In the genomic region with DNA sequence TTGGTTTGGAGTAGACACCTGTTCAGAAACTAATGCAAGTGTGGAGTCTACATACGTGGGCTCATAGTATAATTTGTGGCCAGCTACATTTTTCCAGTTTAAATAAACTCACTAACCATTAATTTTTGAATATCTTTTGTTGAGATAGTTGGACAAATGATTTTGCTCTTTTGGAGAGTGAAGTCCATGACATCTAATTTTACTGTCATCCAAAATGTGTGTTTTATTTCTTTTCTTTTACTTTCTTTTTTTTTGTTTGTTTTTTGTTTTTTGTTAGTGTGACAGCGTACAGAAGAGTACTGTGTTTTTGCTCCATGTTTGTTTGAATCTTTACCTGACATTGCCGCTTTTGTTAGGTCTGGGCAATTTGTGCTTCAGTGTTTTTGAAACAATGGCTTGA, we compare ENCODE assay signal across 12 cellular contexts. TPM values are rescaled to one million over a fixed set of nuclear protein-coding genes. Genes with fewer than 3 reads are reported as not detected.
DNase-seq lines count a peak whose midpoint lies in the region; ATAC-seq and TF ChIP-seq lines count a peak whose summit lies in the region.
"Had no signal": no experiment of that assay in that cellular context is flagged by ENCODE, and none has a peak within 500 bp of the region (broad histone marks: within the 10 kb centered on the region; RNA-seq: fewer than 3 reads in every experiment).

No MANE protein-coding gene starts in this region.

- H3K9me3 Mint-ChIP-seq in activated CD4-positive, alpha-beta T cell treated with anti-CD3 and anti-CD28 coated beads for 36 hours (ENCODE audit: low read depth) = no peaks in the 10 kb centered on the region
- no peaks in the 10 kb centered on the region for H3K9me3 Mint-ChIP-seq in activated CD4-positive, alpha-beta T cell treated with anti-CD3 and anti-CD28 coated beads, Interleukin-2, amount 10 ng/mL, durations not matched to agents 24 days and 14 days

- H3K4me1 Mint-ChIP-seq in activated CD4-positive, alpha-beta T cell treated with anti-CD3 and anti-CD28 coated beads for 36 hours = peaks cover 86% of the 10 kb centered on the region
- peaks cover 76% of the 10 kb centered on the region for H3K4me1 Mint-ChIP-seq in activated CD4-positive, alpha-beta T cell treated with anti-CD3 and anti-CD28 coated beads, Interleukin-2, amount 10 ng/mL, durations not matched to agents 24 days and 14 days

- peak overlapping the region; percentile 97 for H3K27ac ChIP-seq in psoas muscle

- H3K27me3 Mint-ChIP-seq in activated CD4-positive, alpha-beta T cell treated with anti-CD3 and anti-CD28 coated beads for 36 hours = no peaks in the 10 kb centered on the region
- no peaks in the 10 kb centered on the region for H3K27me3 Mint-ChIP-seq in activated CD4-positive, alpha-beta T cell treated with anti-CD3 and anti-CD28 coated beads, Interleukin-2, amount 10 ng/mL, durations not matched to agents 24 days and 14 days

- no peak overlapping the region for H3K9ac ChIP-seq in NT2/D1 (ENCODE audit: insufficient read length, low read depth)
- H3K9ac ChIP-seq in endocrine pancreas (ENCODE audit: control insufficient read depth, insufficient read depth, low read length) = no peak overlapping the region

- H3K9me3 ChIP-seq in NT2/D1 (ENCODE audit: insufficient read depth, low read length) (no peaks in the 10 kb centered on the region), endocrine pancreas (ENCODE audit: control insufficient read depth, low read length) (no peaks in the 10 kb centered on the region), psoas muscle (no peaks in the 10 kb centered on the region)

- intact Hi-C loops in activated CD4-positive, alpha-beta T cell treated with anti-CD3 and anti-CD28 coated beads for 36 hours (cut with DNase I, micrococcal nuclease) = no loop called here
- intact Hi-C loops in activated CD4-positive, alpha-beta T cell treated with anti-CD3 and anti-CD28 coated beads, Interleukin-2, amount 10 ng/mL, durations not matched to agents 24 days and 14 days (cut with micrococcal nuclease) = no loop called here
- intact Hi-C loops in psoas muscle (cut with DNase I) = loop anchor here in 1 of 2 donors (5.0 to 10.0 kb wide), 2 partner anchors 63 to 1101 kb away; a partner anchor contains a TSS

- 68 to 72% (median 69%) methylated on average over 3 of the region's 3 CpGs for WGBS in psoas muscle, 3 donors

- CTCF ChIA-PET in activated CD4-positive, alpha-beta T cell treated with anti-CD3 and anti-CD28 coated beads for 36 hours (lab: Charles Lee) = interaction anchor here (0.7 to 1.5 kb wide), 4 partner anchors 133 to 151 kb away, joined by 3 to 5 read pairs (median 4); no protein-coding TSS in a partner anchor

- H3K4me3 ChIP-seq in NT2/D1 (ENCODE audit: insufficient read length, low read depth) (peak overlapping the region; percentile 12), endocrine pancreas (ENCODE audit: control insufficient read depth, insufficient read depth, low read length) (peak overlapping the region; percentile 6), psoas muscle (peak overlapping the region; percentile 93)

- H3K27me3 ChIP-seq in NT2/D1 (ENCODE audit: insufficient read depth, insufficient read length) = no peaks in the 10 kb centered on the region
- H3K27me3 ChIP-seq in endocrine pancreas (ENCODE audit: control insufficient read depth, insufficient read depth, low read length) = no peaks in the 10 kb centered on the region
- no peaks in the 10 kb centered on the region for H3K27me3 ChIP-seq in psoas muscle (ENCODE audit: insufficient read depth in 3 of 3, low read length in 2 of 3)

- H3K4me3 Mint-ChIP-seq in activated CD4-positive, alpha-beta T cell treated with anti-CD3 and anti-CD28 coated beads for 36 hours = no peak overlapping the region
- H3K4me3 Mint-ChIP-seq in activated CD4-positive, alpha-beta T cell treated with anti-CD3 and anti-CD28 coated beads, Interleukin-2, amount 10 ng/mL, durations not matched to agents 24 days and 14 days = no peak overlapping the region

- H3K36me3 Mint-ChIP-seq in activated CD4-positive, alpha-beta T cell treated with anti-CD3 and anti-CD28 coated beads for 36 hours (ENCODE audit: low read depth) = peaks cover 87% of the 10 kb centered on the region
- H3K36me3 Mint-ChIP-seq in activated CD4-positive, alpha-beta T cell treated with anti-CD3 and anti-CD28 coated beads, Interleukin-2, amount 10 ng/mL, durations not matched to agents 24 days and 14 days (ENCODE audit: low read depth) = peaks cover 74% of the 10 kb centered on the region

- POLR2A ChIA-PET in activated CD4-positive, alpha-beta T cell treated with anti-CD3 and anti-CD28 coated beads for 36 hours (lab: Charles Lee) = no interaction called here

- DNase-seq in activated CD4-positive, alpha-beta T cell treated with anti-CD3 and anti-CD28 coated beads for 36 hours = no peak
- DNase-seq in activated CD4-positive, alpha-beta T cell treated with anti-CD3 and anti-CD28 coated beads, Interleukin-2, amount 10 ng/mL, durations not matched to agents 24 days and 14 days = no peak
- DNase-seq in NT2/D1 (ENCODE audit: low read depth, low spot score) = no peak
- no peak for DNase-seq in psoas muscle
- no peak for DNase-seq in NK-92 (lab: John Stamatoyannopoulos, UW; ENCODE audit: unreplicated experiment)
- no peak for DNase-seq in NCI-H146 treated with DMSO at 0.1 percent for 48 hours (lab: John Stamatoyannopoulos, UW; ENCODE audit: unreplicated experiment)
- DNase-seq: activated CD4-positive, CD25-positive, alpha-beta regulatory T cell; DMS79; NCI-H2171; stimulated activated CD4-positive, alpha-beta T cell treated with anti-CD3 and anti-CD28 coated beads, Interleukin-12 subunit alpha, Interleukin-12 subunit beta, amount 100 ng/mL, for 4 hours had no signal

- peaks cover 71% of the 10 kb centered on the region for H3K36me3 ChIP-seq in NT2/D1 (ENCODE audit: insufficient read depth, insufficient read length, low read length)
- no peaks in the 10 kb centered on the region for H3K36me3 ChIP-seq in endocrine pancreas (ENCODE audit: control insufficient read depth, insufficient read depth, low read length)
- peaks cover 0 to 38% of the 10 kb centered on the region in 2 donors for H3K36me3 ChIP-seq in psoas muscle (ENCODE audit: insufficient read depth in 1 of 2, low read depth in 1 of 2)

- H3K27ac Mint-ChIP-seq in activated CD4-positive, alpha-beta T cell treated with anti-CD3 and anti-CD28 coated beads for 36 hours = peak overlapping the region; percentile 81
- H3K27ac Mint-ChIP-seq in activated CD4-positive, alpha-beta T cell treated with anti-CD3 and anti-CD28 coated beads, Interleukin-2, amount 10 ng/mL, durations not matched to agents 24 days and 14 days = no peak overlapping the region

- ATAC-seq in activated CD4-positive, alpha-beta T cell treated with anti-CD3 and anti-CD28 coated beads for 36 hours = no peak
- ATAC-seq in psoas muscle (no peak), HG02571 (IDR thresholded peaks at IDR 0.05; ENCODE audit: unreplicated experiment) (no peak)

- no peak for TF ChIP-seq CTCF in psoas muscle (IDR thresholded peaks at IDR 0.05)

- H3K4me1 ChIP-seq in NT2/D1 (ENCODE audit: insufficient read depth, insufficient read length) (peaks cover 12% of the 10 kb centered on the region), endocrine pancreas (ENCODE audit: control insufficient read depth, insufficient read depth, low read length) (peaks cover 42% of the 10 kb centered on the region), psoas muscle (peaks cover 87% of the 10 kb centered on the region)

RNA-seq across cellular contexts. Expression of a gene that starts 5.0 kb away (rescaled TPM):
- 10 to 100 TPM; 60.7 to 63.2 TPM for total RNA-seq in activated CD4-positive, alpha-beta T cell treated with anti-CD3 and anti-CD28 coated beads for 36 hours
- total RNA-seq in activated CD4-positive, alpha-beta T cell treated with anti-CD3 and anti-CD28 coated beads, Interleukin-2, amount 10 ng/mL, durations not matched to agents 24 days and 14 days = 55.6 and 57.1 TPM in 2 replicates
- 10 to 100 TPM; 18.9 to 32.0 (median 25.0) TPM for total RNA-seq in psoas muscle
- polyA plus RNA-seq in psoas muscle = 10 to 100 TPM in 1 of 3 donors, 1 to 10 TPM in 2; 1.9 to 22.4 (median 4.4) TPM

RNA-seq across cellular contexts. Expression of a gene that starts 46.7 kb away (rescaled TPM):
- total RNA-seq in activated CD4-positive, alpha-beta T cell treated with anti-CD3 and anti-CD28 coated beads for 36 hours = under 1 TPM; 0.14 to 0.44 TPM
- 0.43 and 0.44 TPM in 2 replicates for total RNA-seq in activated CD4-positive, alpha-beta T cell treated with anti-CD3 and anti-CD28 coated beads, Interleukin-2, amount 10 ng/mL, durations not matched to agents 24 days and 14 days
- 1 to 10 TPM in 2 of 4 donors, under 1 TPM in 2; 0.86 to 1.1 (median 1.0) TPM for total RNA-seq in psoas muscle
- 1 to 10 TPM in 2 of 3 donors, under 1 TPM in 1; 0.79 to 4.3 (median 1.1) TPM for polyA plus RNA-seq in psoas muscle

Comparison
In these comparisons a context has a peak if more than half of its experiments do, and no peak if none do; other contexts are left out.
1. H3K4me3 ChIP-seq: peak in every context shown above with its lines; median percentile 93 in psoas muscle; 12 in NT2/D1; 6 in endocrine pancreas.